14 cellular contexts compared by ENCODE assay signal in the genomic region with DNA sequence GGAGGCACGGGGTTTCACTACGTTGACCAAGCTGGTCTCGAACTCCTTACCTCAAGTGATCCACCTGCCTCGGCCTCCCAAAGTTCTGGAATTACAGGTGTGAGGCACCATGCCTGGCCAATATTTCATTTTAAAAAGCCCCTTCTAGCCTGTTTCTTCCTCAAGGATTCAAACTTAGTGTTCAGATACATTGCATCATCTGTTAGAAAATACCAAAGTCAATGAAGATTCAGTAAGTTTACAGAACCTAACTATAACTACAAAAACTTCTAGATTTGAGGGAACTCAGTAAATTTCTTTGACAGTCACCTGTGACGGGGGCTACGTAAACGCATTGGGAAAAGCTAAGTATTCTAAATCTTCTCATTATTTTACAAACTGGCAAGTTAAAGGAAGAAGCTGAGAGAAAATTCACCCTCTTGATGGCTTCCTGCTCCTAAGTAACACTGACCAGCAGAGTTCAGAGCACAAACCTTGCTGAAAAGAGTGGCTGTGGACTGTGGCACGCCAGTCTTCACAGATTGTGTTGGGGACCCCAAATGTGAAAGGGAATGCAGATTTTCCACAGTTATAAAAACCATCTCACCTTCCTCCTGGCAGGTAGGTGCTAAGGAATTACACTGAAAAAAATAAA.
DNase-seq lines count a peak whose midpoint lies in the region; ATAC-seq and TF ChIP-seq lines count a peak whose summit lies in the region.
"Had no signal": no experiment of that assay in that cellular context is flagged by ENCODE, and none has a peak within 500 bp of the region (broad histone marks: within the 10 kb centered on the region; RNA-seq: fewer than 3 reads in every experiment).

No MANE protein-coding gene starts in this region.

- H3K4me3 ChIP-seq in right atrium auricular region: no peak overlapping the region
- H3K4me3 ChIP-seq in esophagus muscularis mucosa: no peak overlapping the region
- H3K4me3 ChIP-seq in aorta (ENCODE audit: low read length in 2 of 2): no peak overlapping the region
- H3K4me3 ChIP-seq: testis had no signal

- CTCF ChIA-PET in GM10248 (lab: Yijun Ruan, JAX): interaction anchor here (2.0 kb wide), 1 partner anchor 520 kb away, joined by 5 read pairs; no protein-coding TSS in a partner anchor

- TF ChIP-seq CTCF in right atrium auricular region (IDR thresholded peaks at IDR 0.05) (no peak), esophagus muscularis mucosa (IDR thresholded peaks at IDR 0.05) (no peak), osteocyte (IDR thresholded peaks at IDR 0.05) (no peak), GM10248 (IDR thresholded peaks at IDR 0.05; ENCODE audit: control extremely low read depth, extremely low read depth, low read depth, missing control alignments) (no peak)

- H3K4me3 Mint-ChIP-seq in osteocyte (ENCODE audit: unreplicated experiment): no peak overlapping the region
- H3K4me3 Mint-ChIP-seq: activated B cell treated with CpG ODN at 0.5 μM for 24 hours, IgD-negative memory B cell had no signal

- H3K9me3 Mint-ChIP-seq in osteocyte (ENCODE audit: unreplicated experiment): no peaks in the 10 kb centered on the region
- H3K9me3 Mint-ChIP-seq: activated B cell treated with CpG ODN at 0.5 μM for 24 hours had no signal

- POLR2A ChIA-PET in GM10248 (lab: Yijun Ruan, JAX): no interaction called here

- DNase-seq in right atrium auricular region (ENCODE audit: low spot score) (no peak), left cardiac atrium (no peak), esophagus muscularis mucosa (ENCODE audit: extremely low spot score) (peak; percentile 24), osteocyte (ENCODE audit: extremely low spot score, unreplicated experiment) (no peak), aorta (no peak), putamen (ENCODE audit: low spot score) (no peak), GM10248 (ENCODE audit: extremely low spot score) (no peak), NCI-H128 (lab: John Stamatoyannopoulos, UW; ENCODE audit: unreplicated experiment) (no peak)
- DNase-seq: 8988T; activated B cell treated with CpG ODN at 0.5 μM for 24 hours; activated CD8-positive, alpha-beta memory T cell treated with anti-CD3 and anti-CD28 coated beads, Interleukin-2, amount 50 U/mL, for 48 hours; NCI-H526 treated with DMSO at 0.1 percent for 48 hours had no signal

- H3K27ac Mint-ChIP-seq in osteocyte (ENCODE audit: unreplicated experiment): peak overlapping the region; percentile 92
- H3K27ac Mint-ChIP-seq: activated B cell treated with CpG ODN at 0.5 μM for 24 hours, IgD-negative memory B cell had no signal

- no peak for TF ChIP-seq EP300 in esophagus muscularis mucosa (IDR thresholded peaks at IDR 0.05)

- H3K27me3 Mint-ChIP-seq in osteocyte (ENCODE audit: unreplicated experiment): no peaks in the 10 kb centered on the region
- H3K27me3 Mint-ChIP-seq: IgD-negative memory B cell had no signal

- WGBS in esophagus muscularis mucosa: 91% methylated on average over 8 of the region's 8 CpGs
- 87 to 91% methylated on average over 8 of the region's 8 CpGs for WGBS in aorta, 2 donors

- H3K36me3 ChIP-seq in right atrium auricular region (no peaks in the 10 kb centered on the region), esophagus muscularis mucosa (no peaks in the 10 kb centered on the region), aorta (ENCODE audit: control insufficient read depth in 1 of 2, insufficient read depth in 2 of 2, low read length in 1 of 2) (no peaks in the 10 kb centered on the region)

- no peaks in the 10 kb centered on the region for H3K9me3 ChIP-seq in right atrium auricular region
- H3K9me3 ChIP-seq in esophagus muscularis mucosa: no peaks in the 10 kb centered on the region
- H3K9me3 ChIP-seq in aorta (ENCODE audit: control insufficient read depth, low read length): no peaks in the 10 kb centered on the region
- H3K9me3 ChIP-seq: testis had no signal

- no peaks in the 10 kb centered on the region for H3K36me3 Mint-ChIP-seq in osteocyte (ENCODE audit: unreplicated experiment)
- H3K36me3 Mint-ChIP-seq: IgD-negative memory B cell had no signal

- H3K27ac ChIP-seq in right atrium auricular region (peak overlapping the region; percentile 8 to 34), esophagus muscularis mucosa (replicated peaks in 1 of 4) (peak overlapping the region; percentile 75 to 87 (median 84)), aorta (ENCODE audit: low read depth in 1 of 2, low read length in 2 of 2) (peak overlapping the region; percentile 87 to 91)

- no peaks in the 10 kb centered on the region for H3K27me3 ChIP-seq in right atrium auricular region
- H3K27me3 ChIP-seq in esophagus muscularis mucosa: no peaks in the 10 kb centered on the region
- H3K27me3 ChIP-seq in aorta (ENCODE audit: control insufficient read depth in 1 of 2, insufficient read depth in 2 of 2, low read length in 1 of 2): no peaks in the 10 kb centered on the region
- H3K27me3 ChIP-seq: testis had no signal

- intact Hi-C loops in left cardiac atrium (cut with DNase I) (no loop called here), esophagus muscularis mucosa (cut with DNase I) (no loop called here), aorta (cut with DNase I) (loop anchor here in 1 of 2 donors (10.0 kb wide), 1 partner anchor 201 kb away; the partner anchor contains the start of gene TNS3)

- H3K4me1 ChIP-seq in right atrium auricular region (peaks cover 0 to 15% of the 10 kb centered on the region in 2 donors), esophagus muscularis mucosa (peaks cover 12 to 64% (median 63%) of the 10 kb centered on the region in 4 donors), aorta (ENCODE audit: control insufficient read depth in 1 of 2, insufficient read depth in 2 of 2, low read length in 2 of 2) (peaks cover 5 to 16% of the 10 kb centered on the region in 2 donors)

- ATAC-seq in left cardiac atrium (no peak), aorta (ENCODE audit: low FRiP score) (no peak)

- no peak for TF ChIP-seq POLR2A in esophagus muscularis mucosa (IDR thresholded peaks at IDR 0.05; ENCODE audit: low read depth)

- peaks cover 64% of the 10 kb centered on the region for H3K4me1 Mint-ChIP-seq in osteocyte (ENCODE audit: unreplicated experiment)
- H3K4me1 Mint-ChIP-seq: activated B cell treated with CpG ODN at 0.5 μM for 24 hours, IgD-negative memory B cell had no signal

Comparison
In these comparisons a context has a peak if more than half of its experiments do, and no peak if none do; other contexts are left out.
1. H3K27ac ChIP-seq: peak in every context shown above with its lines; median percentile 89 in aorta; 84 in esophagus muscularis mucosa; 21 in right atrium auricular region.